Comparison of ENCODE assay signal across 10 cellular contexts in the genomic region with DNA sequence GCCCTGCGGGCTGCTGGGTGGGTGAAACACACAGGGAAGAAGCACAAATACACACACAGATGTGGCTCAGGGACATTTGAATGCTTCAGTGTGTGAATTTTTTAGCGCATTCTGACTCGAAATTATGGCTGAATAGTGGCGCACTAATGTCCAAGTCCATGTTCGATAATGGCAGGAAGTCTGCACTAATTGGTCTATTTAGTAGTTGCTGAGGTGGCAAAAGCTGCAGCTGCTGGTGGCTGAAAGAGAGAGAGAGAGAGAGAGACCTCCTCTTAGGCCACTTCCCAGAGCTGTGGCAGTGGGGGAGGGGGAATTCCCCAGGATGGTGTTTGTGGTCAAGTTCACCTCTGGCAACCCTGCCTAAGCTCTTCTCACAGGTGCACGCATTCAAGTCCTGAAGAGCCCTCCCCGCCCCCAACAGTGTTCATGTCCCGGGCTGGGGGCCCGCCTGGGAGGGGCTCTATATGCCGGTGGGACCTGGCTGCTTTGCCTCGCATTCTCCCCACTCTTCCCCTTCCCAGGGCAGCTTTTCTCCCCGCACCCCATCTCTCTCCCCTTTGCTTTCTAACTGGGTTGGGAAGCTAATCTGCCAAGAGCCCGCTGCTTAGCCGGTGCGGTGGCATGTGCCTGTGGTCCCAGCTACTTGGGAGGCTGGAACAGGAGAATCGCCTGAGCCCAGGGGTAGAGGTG. TPM values are rescaled to one million over a fixed set of nuclear protein-coding genes. Genes with fewer than 3 reads are reported as not detected.
DNase-seq lines count a peak whose midpoint lies in the region; ATAC-seq lines count a peak whose summit lies in the region.
"Had no signal": no experiment of that assay in that cellular context is flagged by ENCODE, and none has a peak within 500 bp of the region (broad histone marks: within the 10 kb centered on the region; RNA-seq: fewer than 3 reads in every experiment).

No MANE protein-coding gene starts in this region.

- ATAC-seq in activated naive CD4-positive, alpha-beta T cell treated with anti-CD3 and anti-CD28 coated beads, Interleukin-2, amount 50 U/mL, for 72 hours: peak; percentile 67 to 93
- ATAC-seq in HG02759 (IDR thresholded peaks at IDR 0.05; ENCODE audit: unreplicated experiment): peak; percentile 70
- peak; percentile 77 to 78 for ATAC-seq in stimulated activated naive B cell treated with anti-CD40 and anti-IgM and Interleukin-4, amounts not matched to agents 10 μg/mL and 1 μg/mL and 100 μg/mL, for 72 hours (replicated peaks)

- H3K27ac Mint-ChIP-seq in activated naive CD4-positive, alpha-beta T cell treated with anti-CD3 and anti-CD28 coated beads, Interleukin-2, amount 50 U/mL, for 72 hours: no peak overlapping the region
- no peak overlapping the region for H3K27ac Mint-ChIP-seq in activated naive CD4-positive, alpha-beta T cell treated with anti-CD3 and anti-CD28 coated beads, Interleukin-2, amount 10 ng/mL, durations not matched to agents 7 days and 5 days
- H3K27ac Mint-ChIP-seq in stimulated activated naive B cell treated with anti-CD40 and anti-IgM and Interleukin-4, amounts not matched to agents 10 μg/mL and 1 μg/mL and 100 μg/mL, for 72 hours: no peak overlapping the region
- H3K27ac Mint-ChIP-seq: brain had no signal

- H3K4me3 Mint-ChIP-seq in activated naive CD4-positive, alpha-beta T cell treated with anti-CD3 and anti-CD28 coated beads, Interleukin-2, amount 10 ng/mL, durations not matched to agents 7 days and 5 days: no peak overlapping the region
- no peak overlapping the region for H3K4me3 Mint-ChIP-seq in stimulated activated naive B cell treated with anti-CD40 and anti-IgM and Interleukin-4, amounts not matched to agents 10 μg/mL and 1 μg/mL and 100 μg/mL, for 72 hours

- H3K36me3 Mint-ChIP-seq in activated naive CD4-positive, alpha-beta T cell treated with anti-CD3 and anti-CD28 coated beads, Interleukin-2, amount 50 U/mL, for 72 hours: peaks cover 0 to 5% of the 10 kb centered on the region in 2 donors
- no peaks in the 10 kb centered on the region for H3K36me3 Mint-ChIP-seq in activated naive CD4-positive, alpha-beta T cell treated with anti-CD3 and anti-CD28 coated beads, Interleukin-2, amount 10 ng/mL, durations not matched to agents 7 days and 5 days
- H3K36me3 Mint-ChIP-seq in stimulated activated naive B cell treated with anti-CD40 and anti-IgM and Interleukin-4, amounts not matched to agents 10 μg/mL and 1 μg/mL and 100 μg/mL, for 72 hours: peaks cover 0 to 4% of the 10 kb centered on the region in 2 donors
- H3K36me3 Mint-ChIP-seq: brain had no signal

- CTCF ChIA-PET in activated naive CD4-positive, alpha-beta T cell treated with anti-CD3 and anti-CD28 coated beads, Interleukin-2, amount 10 ng/mL, durations not matched to agents 7 days and 5 days (lab: Charles Lee): no interaction called here

- H3K4me1 Mint-ChIP-seq in activated naive CD4-positive, alpha-beta T cell treated with anti-CD3 and anti-CD28 coated beads, Interleukin-2, amount 10 ng/mL, durations not matched to agents 7 days and 5 days: peaks cover 20% of the 10 kb centered on the region
- H3K4me1 Mint-ChIP-seq in stimulated activated naive B cell treated with anti-CD40 and anti-IgM and Interleukin-4, amounts not matched to agents 10 μg/mL and 1 μg/mL and 100 μg/mL, for 72 hours: peaks cover 18 to 28% of the 10 kb centered on the region in 2 donors

- peaks cover 100% of the 10 kb centered on the region for H3K27me3 Mint-ChIP-seq in activated naive CD4-positive, alpha-beta T cell treated with anti-CD3 and anti-CD28 coated beads, Interleukin-2, amount 10 ng/mL, durations not matched to agents 7 days and 5 days
- peaks cover 65 to 76% of the 10 kb centered on the region in 2 donors for H3K27me3 Mint-ChIP-seq in stimulated activated naive B cell treated with anti-CD40 and anti-IgM and Interleukin-4, amounts not matched to agents 10 μg/mL and 1 μg/mL and 100 μg/mL, for 72 hours

- H3K9me3 Mint-ChIP-seq in activated naive CD4-positive, alpha-beta T cell treated with anti-CD3 and anti-CD28 coated beads, Interleukin-2, amount 50 U/mL, for 72 hours: no peaks in the 10 kb centered on the region
- no peaks in the 10 kb centered on the region for H3K9me3 Mint-ChIP-seq in activated naive CD4-positive, alpha-beta T cell treated with anti-CD3 and anti-CD28 coated beads, Interleukin-2, amount 10 ng/mL, durations not matched to agents 7 days and 5 days
- no peaks in the 10 kb centered on the region for H3K9me3 Mint-ChIP-seq in stimulated activated naive B cell treated with anti-CD40 and anti-IgM and Interleukin-4, amounts not matched to agents 10 μg/mL and 1 μg/mL and 100 μg/mL, for 72 hours

- DNase-seq in activated naive CD4-positive, alpha-beta T cell treated with anti-CD3 and anti-CD28 coated beads, Interleukin-2, amount 50 U/mL, for 72 hours (ENCODE audit: low spot score in 2 of 2): peak; percentile 54 to 78
- DNase-seq in activated naive CD4-positive, alpha-beta T cell treated with anti-CD3 and anti-CD28 coated beads, Interleukin-2, amount 10 ng/mL, durations not matched to agents 7 days and 5 days: no peak
- DNase-seq in NCI-H748 (lab: John Stamatoyannopoulos, UW; ENCODE audit: unreplicated experiment) (peak; percentile 79), medulla oblongata (ENCODE audit: extremely low spot score) (no peak), A172 (ENCODE audit: low spot score) (no peak), middle frontal gyrus (ENCODE audit: extremely low spot score, low spot score) (no peak)
- DNase-seq in stimulated activated naive B cell treated with anti-CD40 and anti-IgM and Interleukin-4, amounts not matched to agents 10 μg/mL and 1 μg/mL and 100 μg/mL, for 72 hours: peak; percentile 49
- DNase-seq: thyroid gland had no signal

RNA-seq across cellular contexts. Expression of a gene that starts 6.0 kb away (rescaled TPM):
- under 1 TPM in 1 of 2 donors, not detected in 1; 0.12 TPM for total RNA-seq in activated naive CD4-positive, alpha-beta T cell treated with anti-CD3 and anti-CD28 coated beads, Interleukin-2, amount 50 U/mL, for 72 hours
- total RNA-seq in A172 (2014; rRNA removed; shearing (Covaris generic)): 0.90 and 1.6 TPM in 2 replicates
- total RNA-seq: thyroid gland had no signal

Comparison
In these comparisons a context has a peak if more than half of its experiments do, and no peak if none do; other contexts are left out.
1. DNase-seq: peak in activated naive CD4-positive, alpha-beta T cell treated with anti-CD3 and anti-CD28 coated beads, Interleukin-2, amount 50 U/mL, for 72 hours (2 of 2), NCI-H748 (single experiment) and stimulated activated naive B cell treated with anti-CD40 and anti-IgM and Interleukin-4, amounts not matched to agents 10 μg/mL and 1 μg/mL and 100 μg/mL, for 72 hours (single experiment); none in activated naive CD4-positive, alpha-beta T cell treated with anti-CD3 and anti-CD28 coated beads, Interleukin-2, amount 10 ng/mL, durations not matched to agents 7 days and 5 days (single experiment), medulla oblongata (single experiment), A172 (single experiment) and middle frontal gyrus (single experiment).
2. Peak in every context shown above with its lines, with median percentiles within 50 percentile points of each other: ATAC-seq.